In the genomic region with DNA sequence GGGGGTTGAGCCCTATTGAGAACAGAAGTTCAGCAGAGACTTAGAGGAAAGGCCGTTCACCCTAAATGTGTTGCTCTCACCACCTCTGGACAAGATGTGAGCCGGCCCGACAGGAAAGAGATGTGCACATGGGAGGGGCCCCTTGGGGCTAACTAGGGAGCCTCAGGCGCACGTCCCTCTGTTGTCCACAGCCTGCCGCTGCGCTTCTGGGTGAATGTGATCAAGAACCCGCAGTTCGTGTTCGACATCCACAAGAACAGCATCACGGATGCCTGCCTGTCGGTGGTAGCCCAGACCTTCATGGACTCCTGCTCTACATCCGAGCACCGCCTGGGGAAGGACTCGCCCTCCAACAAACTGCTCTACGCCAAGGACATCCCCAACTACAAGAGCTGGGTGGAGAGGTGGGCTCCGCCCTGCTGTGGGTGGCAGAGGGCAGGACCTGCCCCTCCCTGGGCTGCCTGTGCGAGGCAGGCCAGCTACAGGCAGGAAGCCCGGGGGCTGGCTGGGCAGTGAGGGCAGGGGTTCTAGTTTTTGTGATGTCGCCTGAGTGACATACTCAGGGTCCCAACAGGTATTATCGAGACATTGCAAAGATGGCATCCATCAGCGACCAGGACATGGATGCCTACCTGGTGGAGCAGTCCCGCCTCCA, we compare ENCODE assay signal across 10 cellular contexts.
"Had no signal": no experiment of that assay in that cellular context is flagged by ENCODE, and none has a peak within 500 bp of the region (broad histone marks: within the 10 kb centered on the region; RNA-seq: fewer than 3 reads in every experiment).

No MANE protein-coding gene starts in this region.

- H3K9ac ChIP-seq: GM23248 had no signal

- H3K4me3 ChIP-seq: GM23248 had no signal

- H3K4me3 Mint-ChIP-seq: H9, HFFc6, IgD-negative memory B cell had no signal

- DNase-seq: GM23248, GOT3, H9, HCEC 1CT, HFFc6, KG1 had no signal

- H3K4me1 Mint-ChIP-seq: H9, IgD-negative memory B cell had no signal

- H3K27ac Mint-ChIP-seq: H9, HFFc6, IgD-negative memory B cell had no signal

- H2AFZ ChIP-seq: GM23248 had no signal

- H3K9me3 Mint-ChIP-seq: HFFc6, IgD-negative memory B cell had no signal

- H3K27ac ChIP-seq: GM23248, HL-60 had no signal

- FAIRE-seq: H54, HepG2 had no signal

- H3K27me3 Mint-ChIP-seq: IgD-negative memory B cell had no signal
